8 cellular contexts compared by ENCODE assay signal in genomic region chr6:89081423-89082322, GRCh38. TPM values are rescaled to one million over a fixed set of nuclear protein-coding genes. Genes with fewer than 3 reads are reported as not detected.
A peak's percentile ranks its signal among the peaks of the same experiment; 100 is the strongest.
DNase-seq lines count a peak whose midpoint lies in the region; TF ChIP-seq lines count a peak whose summit lies in the region.

No MANE protein-coding gene starts in this region.

- peak; percentile 70 for DNase-seq in GM04503 (ENCODE audit: low read depth)
- peak; percentile 87 for DNase-seq in HEK293T (ENCODE audit: extremely low spot score)
- peak; percentile 95 for DNase-seq in NAMALWA (ENCODE audit: low spot score)
- DNase-seq in SK-MEL-5 (ENCODE audit: low read depth, low spot score), result peak; percentile 95
- DNase-seq in activated naive CD4-positive, alpha-beta T cell treated with anti-CD3 and anti-CD28 coated beads, Interleukin-2, amount 50 U/mL, for 16 hours, result peak; percentile 99
- DNase-seq in globus pallidus (ENCODE audit: low spot score), result peak; percentile 98
- DNase-seq in occipital lobe (lab: John Stamatoyannopoulos, UW), result peak; percentile 93

- POLR2A ChIA-PET in HEK293T (lab: Yijun Ruan, JAX), result interaction anchor here (0.6 to 5.2 kb wide), 15 partner anchors 12 to 334 kb away, joined by 3 to 46 read pairs (median 5); partner anchors contain the start of genes PM20D2 and SRSF12

- CTCF ChIA-PET in HEK293T (lab: Yijun Ruan, JAX), result interaction anchor here (1.8 kb wide), 1 partner anchor 98 kb away, joined by 14 read pairs; no protein-coding TSS in a partner anchor

- in situ Hi-C loops in SK-MEL-5 (cut with HindIII; ENCODE audit: low pct_unique_long_range_greater_than_20kb, low sequenced_read_pairs), result no loop called here

- peak overlapping the region; percentile 100 for H3K27ac ChIP-seq in temporal lobe (ENCODE audit: low read depth, low read length)

TF ChIP-seq in HEK293T, 16 proteins besides CTCF, POLR2A, EP300 and RAD21:
- peak; percentile 94 for TF ChIP-seq ARNT (IDR thresholded peaks at IDR 0.05)
- no peak for TF ChIP-seq FOXA1 (IDR thresholded peaks at IDR 0.05)
- peak; percentile 14; the same call in 1 of the 2 replicates for TF ChIP-seq FOXM1 (IDR thresholded peaks at IDR 0.05; ENCODE audit: borderline replicate concordance)
TF ChIP-seq in HEK293T: peak in this region for 2.

RNA-seq across cellular contexts. Expression of gene PNRC1, which starts 1.1 kb away (rescaled TPM):
- total RNA-seq in SK-MEL-5 (2014; rRNA removed; shearing (Covaris generic)), result 32.4 and 35.4 TPM in 2 replicates
- polyA plus RNA-seq in SK-MEL-5 (2015; cell fraction: cytosol; rRNA removed), result 32.8 and 34.1 TPM in 2 replicates
- polyA plus RNA-seq in SK-MEL-5 (2015; cell fraction: nucleus; rRNA removed), result 28.5 and 40.2 TPM in 2 replicates
- total RNA-seq in occipital lobe (80.9 TPM), temporal lobe (68.1 TPM)

RNA-seq across cellular contexts. Expression of gene SRSF12, which starts 36.2 kb away (rescaled TPM):
- total RNA-seq in SK-MEL-5 (2014; rRNA removed; shearing (Covaris generic)), result 0.13 and 0.21 TPM in 2 replicates
- polyA plus RNA-seq in SK-MEL-5 (2015; cell fraction: cytosol; rRNA removed), result 0.19 and 0.30 TPM in 2 replicates
- polyA plus RNA-seq in SK-MEL-5 (2015; cell fraction: nucleus; rRNA removed), result 0.42 TPM in 1 of 2 replicates, not detected in the other
- total RNA-seq in occipital lobe (34.9 TPM), temporal lobe (27.5 TPM)

Comparison
In these comparisons a context has a peak if more than half of its experiments do, and no peak if none do; other contexts are left out.
1. Peak in every context shown above with its lines: DNase-seq and H3K27ac ChIP-seq.
2. RNA of gene SRSF12, which starts 36.2 kb away (total RNA-seq): 34.9 TPM in occipital lobe (single experiment) and 27.5 TPM in temporal lobe (single experiment); 0.13 to 0.21 TPM in SK-MEL-5; every median in the first group is over 10 times any median in the second.